In genomic region chr9:81566074-81566698, GRCh38 we compare ENCODE assay signal across 27 cellular contexts.
"Had no signal": no experiment of that assay in that cellular context is flagged by ENCODE, and none has a peak within 500 bp of the region (broad histone marks: within the 10 kb centered on the region; RNA-seq: fewer than 3 reads in every experiment).

No MANE protein-coding gene starts in this region.

- H3K4me1 ChIP-seq: thyroid gland, upper lobe of right lung had no signal

- DNase-seq: activated CD4-positive, alpha-beta T cell treated with anti-CD3 and anti-CD28 coated beads for 48 hours; activated CD4-positive, alpha-beta T cell treated with anti-CD3 and anti-CD28 coated beads, Interleukin-2, amount 50 U/mL, for 48 hours; activated CD8-positive, alpha-beta memory T cell treated with anti-CD3 and anti-CD28 coated beads for 24 hours; activated effector memory CD4-positive, alpha-beta T cell treated with Interleukin-2 at 50 U/mL for 16 hours; activated naive CD4-positive, alpha-beta T cell treated with Interleukin-2 at 50 U/mL for 16 hours; adrenal gland; aorta; cortex of kidney; head of caudate nucleus; hypothalamus; left ventricle myocardium inferior; mucosa of descending colon; right lobe of liver; stimulated activated CD4-positive, alpha-beta T cell treated with anti-CD3 and anti-CD28 coated beads, Interleukin-4, amount 100 ng/mL, for 24 hours; stimulated activated naive CD8-positive, alpha-beta T cell treated with anti-CD3 and anti-CD28 coated beads, Interleukin-15, amount 100 ng/mL, for 72 hours; T-cell; thyroid gland; upper lobe of right lung had no signal

- H3K9me3 ChIP-seq: adrenal gland, left ventricle myocardium inferior, mucosa of descending colon, right lobe of liver, thyroid gland, upper lobe of right lung had no signal

- H3K36me3 ChIP-seq: adrenal gland, cardiac muscle cell, left ventricle myocardium inferior, right lobe of liver, thyroid gland, upper lobe of right lung had no signal

- ATAC-seq: activated CD4-positive, CD25-positive, alpha-beta regulatory T cell treated with anti-CD3 and anti-CD28 coated beads, Interleukin-2, amount 50 U/mL, for 24 hours; natural killer cell treated with Interleukin-12 subunit alpha and Interleukin-12 subunit beta and Interleukin-15 and Interleukin-18, amount 100 ng/mL, for 72 hours; stimulated activated effector memory CD8-positive, alpha-beta T cell treated with anti-CD3 and anti-CD28 coated beads, Interleukin-12 subunit alpha, Interleukin-12 subunit beta, amount 100 ng/mL, for 72 hours; stimulated activated naive CD8-positive, alpha-beta T cell treated with anti-CD3 and anti-CD28 coated beads, Interleukin-15, amount 100 ng/mL, for 72 hours; T-cell; upper lobe of right lung had no signal

- FAIRE-seq: endothelial cell of umbilical vein, TTC549 had no signal

- H3K27me3 ChIP-seq: adrenal gland, right lobe of liver, thyroid gland had no signal

- H3K27ac ChIP-seq: adrenal gland, cardiac muscle cell, left ventricle myocardium inferior, skin epidermis, thyroid gland, upper lobe of right lung, VCaP had no signal

- H3K4me3 ChIP-seq: adrenal gland, cardiac muscle cell, left ventricle myocardium inferior, lung, mucosa of descending colon, right lobe of liver, skin epidermis, thyroid gland, upper lobe of right lung had no signal
